ENCODE assay signal across 12 cellular contexts in the genomic region with DNA sequence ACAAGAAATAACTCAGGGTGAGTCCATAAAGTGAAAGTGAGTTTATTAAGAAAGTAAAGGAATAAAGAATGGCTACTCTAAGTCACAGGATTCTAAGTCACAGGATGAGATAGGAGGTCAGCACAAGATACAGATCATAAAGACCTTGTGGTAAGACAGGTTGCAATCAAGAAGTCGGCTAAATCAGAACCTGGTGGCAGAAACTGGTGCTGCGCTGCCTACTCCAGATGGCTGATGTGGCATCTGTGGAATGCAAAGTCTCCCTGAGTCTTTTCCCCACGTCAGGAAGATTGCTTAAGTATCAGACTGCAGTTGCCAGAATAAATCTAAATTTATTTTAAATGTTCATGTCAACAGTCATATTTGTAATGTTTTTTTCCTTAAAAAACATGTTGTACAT. TPM values are rescaled to one million over a fixed set of nuclear protein-coding genes. Genes with fewer than 3 reads are reported as not detected.
A peak's percentile ranks its signal among the peaks of the same experiment; 100 is the strongest.
DNase-seq lines count a peak whose midpoint lies in the region; ATAC-seq and TF ChIP-seq lines count a peak whose summit lies in the region.
"Had no signal": no experiment of that assay in that cellular context is flagged by ENCODE, and none has a peak within 500 bp of the region (broad histone marks: within the 10 kb centered on the region; RNA-seq: fewer than 3 reads in every experiment).

No MANE protein-coding gene starts in this region.

- TF ChIP-seq CTCF in Loucy (conservative IDR thresholded peaks at IDR 0.05; ENCODE audit: low read length) (peak; percentile 19; the same call in 1 of the 2 replicates), colonic mucosa (IDR thresholded peaks at IDR 0.05) (peak; percentile 16), mesothelial cell of epicardium (IDR thresholded peaks at IDR 0.05; ENCODE audit: unreplicated experiment) (peak; percentile 12), right lobe of liver (IDR thresholded peaks at IDR 0.05) (no peak), sigmoid colon (IDR thresholded peaks at IDR 0.05) (peak in 1 of 4 experiments; percentile 17)

- H3K9ac ChIP-seq in Loucy (ENCODE audit: low read depth, low read length, poor library complexity, severe bottlenecking) (no peak overlapping the region), colonic mucosa (ENCODE audit: low read depth in 2 of 2, low read length in 2 of 2) (no peak overlapping the region)
- H3K9ac ChIP-seq: parathyroid adenoma had no signal

- DNase-seq in COLO829 (ENCODE audit: low spot score) = peak; percentile 82
- DNase-seq in colonic mucosa = no peak
- DNase-seq in mesothelial cell of epicardium (ENCODE audit: low spot score in 2 of 2, unreplicated experiment in 2 of 2) = no peak
- no peak for DNase-seq in right lobe of liver
- DNase-seq in medulla oblongata (ENCODE audit: extremely low spot score) = no peak
- DNase-seq in sigmoid colon = no peak
- DNase-seq: activated CD4-positive, alpha-beta T cell treated with anti-CD3 and anti-CD28 coated beads, Interleukin-2, amount 10 ng/mL, durations not matched to agents 24 days and 14 days; activated naive CD8-positive, alpha-beta T cell treated with anti-CD3 and anti-CD28 coated beads, Interleukin-2, amount 50 U/mL, for 24 hours; NCI-H146 had no signal

- H3K9me2 ChIP-seq in Loucy (replicated peaks; ENCODE audit: low read depth, low read length) = no peaks in the 10 kb centered on the region

- H2AFZ ChIP-seq in Loucy (ENCODE audit: low read length) = no peak overlapping the region
- H2AFZ ChIP-seq: parathyroid adenoma had no signal

- H3K4me1 ChIP-seq in Loucy (ENCODE audit: insufficient read depth, low read length, poor library complexity, severe bottlenecking) (peaks cover 9% of the 10 kb centered on the region), colonic mucosa (no peaks in the 10 kb centered on the region), right lobe of liver (peaks cover 0 to 4% (median 0%) of the 10 kb centered on the region in 4 donors), sigmoid colon (peaks cover 0 to 25% (median 13%) of the 10 kb centered on the region in 4 donors)
- H3K4me1 ChIP-seq: parathyroid adenoma had no signal

- TF ChIP-seq POLR2A in right lobe of liver (IDR thresholded peaks at IDR 0.05) = no peak
- TF ChIP-seq POLR2A in sigmoid colon (IDR thresholded peaks at IDR 0.05) = no peak

- peaks cover 9% of the 10 kb centered on the region for H3K4me1 Mint-ChIP-seq in mesothelial cell of epicardium

- H3K9me3 ChIP-seq in Loucy (ENCODE audit: insufficient read depth, low read depth, low read length) (no peaks in the 10 kb centered on the region), colonic mucosa (no peaks in the 10 kb centered on the region), right lobe of liver (no peaks in the 10 kb centered on the region), sigmoid colon (no peaks in the 10 kb centered on the region)

- intact Hi-C loops in colonic mucosa (cut with DNase I) (no loop called here), right lobe of liver (cut with DNase I) (loop anchor here in 1 of 2 donors (5.0 kb wide), 1 partner anchor 53 kb away; no protein-coding TSS in a partner anchor), sigmoid colon (cut with DNase I) (loop anchor here (5.0 to 10.0 kb wide), 3 partner anchors 200 to 520 kb away; partner anchors contain the start of gene OSER1)

- H3K27me3 ChIP-seq in Loucy (ENCODE audit: insufficient read depth, low read length, poor library complexity, severe bottlenecking) = no peaks in the 10 kb centered on the region
- no peaks in the 10 kb centered on the region for H3K27me3 ChIP-seq in colonic mucosa
- H3K27me3 ChIP-seq in right lobe of liver = no peaks in the 10 kb centered on the region
- H3K27me3 ChIP-seq in sigmoid colon = no peaks in the 10 kb centered on the region

- H3K4me3 ChIP-seq in Loucy (ENCODE audit: low read length, poor library complexity, severe bottlenecking) (no peak overlapping the region), colonic mucosa (no peak overlapping the region), right lobe of liver (no peak overlapping the region), sigmoid colon (no peak overlapping the region)

- H3F3A ChIP-seq in Loucy (ENCODE audit: low read depth) = no peaks in the 10 kb centered on the region

- no peak overlapping the region for H3K4me3 Mint-ChIP-seq in mesothelial cell of epicardium
- H3K4me3 Mint-ChIP-seq: activated CD4-positive, alpha-beta T cell treated with anti-CD3 and anti-CD28 coated beads, Interleukin-2, amount 10 ng/mL, durations not matched to agents 24 days and 14 days; activated naive CD8-positive, alpha-beta T cell treated with anti-CD3 and anti-CD28 coated beads, Interleukin-2, amount 50 U/mL, for 24 hours had no signal

- TF ChIP-seq EP300 in sigmoid colon (IDR thresholded peaks at IDR 0.05) = no peak

- H3K27me3 Mint-ChIP-seq in mesothelial cell of epicardium (ENCODE audit: low read depth) = no peaks in the 10 kb centered on the region
- H3K27me3 Mint-ChIP-seq: activated CD4-positive, alpha-beta T cell treated with anti-CD3 and anti-CD28 coated beads, Interleukin-2, amount 10 ng/mL, durations not matched to agents 24 days and 14 days; activated naive CD8-positive, alpha-beta T cell treated with anti-CD3 and anti-CD28 coated beads, Interleukin-2, amount 50 U/mL, for 24 hours had no signal

- 83% methylated on average over 2 of the region's 3 CpGs for WGBS in right lobe of liver (ENCODE audit: insufficient coverage, low coverage, low lambda C conversion rate, missing lambda C conversion rate)
- 69 to 75% methylated on average over 3 of the region's 3 CpGs for WGBS in sigmoid colon, 2 donors

- H4K20me1 ChIP-seq in Loucy (ENCODE audit: insufficient read depth, low read length, poor library complexity, severe bottlenecking) = no peaks in the 10 kb centered on the region

- H3K36me3 ChIP-seq in Loucy (ENCODE audit: insufficient read depth, low read length) (no peaks in the 10 kb centered on the region), colonic mucosa (no peaks in the 10 kb centered on the region), right lobe of liver (no peaks in the 10 kb centered on the region), sigmoid colon (no peaks in the 10 kb centered on the region)

- H3K79me2 ChIP-seq in Loucy (ENCODE audit: insufficient read depth, low read length) = no peaks in the 10 kb centered on the region
- H3K79me2 ChIP-seq: parathyroid adenoma had no signal

- H3K27ac ChIP-seq in colonic mucosa = no peak overlapping the region
- no peak overlapping the region for H3K27ac ChIP-seq in right lobe of liver
- peak overlapping the region in 2 of 4 donors; percentile 7 to 33 for H3K27ac ChIP-seq in sigmoid colon
- H3K27ac ChIP-seq: parathyroid adenoma had no signal

- ATAC-seq in GM18520 (IDR thresholded peaks at IDR 0.05; ENCODE audit: unreplicated experiment) = no peak
- no peak for ATAC-seq in right lobe of liver
- ATAC-seq: activated naive CD8-positive, alpha-beta T cell treated with anti-CD3 and anti-CD28 coated beads, Interleukin-2, amount 50 U/mL, for 24 hours had no signal

- H3K27ac Mint-ChIP-seq in mesothelial cell of epicardium = no peak overlapping the region
- H3K27ac Mint-ChIP-seq: activated CD4-positive, alpha-beta T cell treated with anti-CD3 and anti-CD28 coated beads, Interleukin-2, amount 10 ng/mL, durations not matched to agents 24 days and 14 days; activated naive CD8-positive, alpha-beta T cell treated with anti-CD3 and anti-CD28 coated beads, Interleukin-2, amount 50 U/mL, for 24 hours had no signal

- no peaks in the 10 kb centered on the region for H3K36me3 Mint-ChIP-seq in mesothelial cell of epicardium

- H3K4me2 ChIP-seq in Loucy (ENCODE audit: low read depth, low read length, poor library complexity, severe bottlenecking) = no peak overlapping the region

- H3K9me3 Mint-ChIP-seq in mesothelial cell of epicardium = peaks cover 12% of the 10 kb centered on the region
- H3K9me3 Mint-ChIP-seq: activated naive CD8-positive, alpha-beta T cell treated with anti-CD3 and anti-CD28 coated beads, Interleukin-2, amount 50 U/mL, for 24 hours had no signal

RNA-seq across cellular contexts. Expression of gene KCNK15, which starts 10.7 kb away (rescaled TPM):
- total RNA-seq in colonic mucosa (under 1 TPM; 0.21 to 0.27 TPM), mesothelial cell of epicardium (0.16 to 0.27 TPM (median 0.20 TPM) in 3 replicates), right lobe of liver (under 1 TPM in 4 of 6 experiments, not detected in 2; 0.07 to 0.43 (median 0.19) TPM), sigmoid colon (1 to 10 TPM in 2 of 4 donors, under 1 TPM in 2; 0.55 to 2.1 (median 1.0) TPM)
- polyA plus RNA-seq in sigmoid colon = under 1 TPM in 2 of 3 donors, not detected in 1; 0.28 to 0.60 TPM

RNA-seq across cellular contexts. Expression of gene CCN5, which starts 19.8 kb away (rescaled TPM):
- 1 to 10 TPM in 1 of 2 donors, under 1 TPM in 1; 0.84 to 2.9 TPM for total RNA-seq in colonic mucosa
- total RNA-seq in mesothelial cell of epicardium = not detected in 3 replicates
- total RNA-seq in right lobe of liver = 1 to 10 TPM in 5 of 6 experiments, under 1 TPM in 1; 0.92 to 6.1 (median 1.5) TPM
- total RNA-seq in sigmoid colon = 10 to 100 TPM in 3 of 4 donors, 1 to 10 TPM in 1; 5.0 to 48.7 (median 18.5) TPM
- 10 to 100 TPM in 1 of 3 donors, 1 to 10 TPM in 2; 1.0 to 21.0 (median 2.8) TPM for polyA plus RNA-seq in sigmoid colon
- total RNA-seq: activated CD4-positive, alpha-beta T cell treated with anti-CD3 and anti-CD28 coated beads, Interleukin-2, amount 10 ng/mL, durations not matched to agents 24 days and 14 days had no signal

Comparison
In these comparisons a context has a peak if more than half of its experiments do, and no peak if none do; other contexts are left out.
1. CTCF ChIP-seq: peak in Loucy (single experiment), colonic mucosa (single experiment) and mesothelial cell of epicardium (single experiment); none in right lobe of liver (0 of 4).